ENCODE assay signal across 1 cellular context in the genomic region with DNA sequence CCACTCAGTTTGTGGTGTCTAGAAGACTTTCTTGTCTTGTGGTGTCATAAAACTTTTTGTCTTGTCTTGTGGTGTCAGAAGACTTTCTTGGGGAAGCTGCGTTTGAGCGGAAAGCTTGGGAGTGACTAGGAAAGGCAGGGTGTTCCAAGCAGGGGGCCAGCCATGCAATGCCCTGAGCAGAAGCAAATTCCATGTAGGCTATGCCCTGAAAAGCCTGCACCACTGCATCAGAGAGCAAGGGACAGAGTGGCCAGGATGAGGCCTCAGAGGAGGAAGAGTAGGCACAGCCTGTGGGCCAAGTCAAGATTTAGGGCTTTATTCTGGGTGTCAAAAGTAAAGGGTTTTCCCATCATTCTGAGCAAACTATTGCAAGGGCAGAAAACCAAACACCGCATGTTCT.
TF ChIP-seq lines count a peak whose summit lies in the region.

No MANE protein-coding gene starts in this region.

TF ChIP-seq in GM23338, 12 proteins besides CTCF, POLR2A, EP300 and RAD21 (continued from another document):
- TF ChIP-seq ZNF462 (CRISPR knock-in tag; IDR thresholded peaks at IDR 0.05): no peak
TF ChIP-seq in GM23338: peak in this region for 0.
